1 cellular context compared by ENCODE assay signal in genomic region chr19:40356681-40357595, GRCh38.
A peak's percentile ranks its signal among the peaks of the same experiment; 100 is the strongest.
TF ChIP-seq lines count a peak whose summit lies in the region.

No MANE protein-coding gene starts in this region.

TF ChIP-seq in K562, 482 proteins besides CTCF, POLR2A, EP300 and RAD21:
- no peak for TF ChIP-seq SLC30A9 (CRISPR knock-in tag; IDR thresholded peaks at IDR 0.05)
- no peak for TF ChIP-seq GTF3C2 (IDR thresholded peaks at IDR 0.05; ENCODE audit: borderline replicate concordance, extremely low read depth, insufficient read length)
- TF ChIP-seq E2F5 (CRISPR knock-in tag; IDR thresholded peaks at IDR 0.05) = no peak
- no peak for TF ChIP-seq IRF1 (CRISPR knock-in tag; IDR thresholded peaks at IDR 0.05; ENCODE audit: borderline replicate concordance)
- peak; percentile 81 for TF ChIP-seq PRDM10 (IDR thresholded peaks at IDR 0.05; ENCODE audit: partially characterized antibody)
- TF ChIP-seq BCOR (IDR thresholded peaks at IDR 0.05) = peak; percentile 32; the same call in 1 of the 2 replicates
- no peak for TF ChIP-seq ZNF217 (CRISPR knock-in tag; IDR thresholded peaks at IDR 0.05)
- peak; percentile 63 for TF ChIP-seq RBM25 (IDR thresholded peaks at IDR 0.05; ENCODE audit: low read depth, low read length, severe bottlenecking)
- no peak for TF ChIP-seq LEF1 (IDR thresholded peaks at IDR 0.05)
- TF ChIP-seq THRA (IDR thresholded peaks at IDR 0.05) = no peak
